In genomic region chr13:85864963-85865530, GRCh38 we compare ENCODE assay signal across 12 cellular contexts.
DNase-seq lines count a peak whose midpoint lies in the region; ATAC-seq and TF ChIP-seq lines count a peak whose summit lies in the region.
"Had no signal": no experiment of that assay in that cellular context is flagged by ENCODE, and none has a peak within 500 bp of the region (broad histone marks: within the 10 kb centered on the region; RNA-seq: fewer than 3 reads in every experiment).

No MANE protein-coding gene starts in this region.

- ATAC-seq in lower lobe of right lung (no peak), HG03135 (IDR thresholded peaks at IDR 0.05; ENCODE audit: unreplicated experiment) (no peak)

- H3K27me3 ChIP-seq in lower lobe of right lung (ENCODE audit: low read depth) = no peaks in the 10 kb centered on the region

- no peaks in the 10 kb centered on the region for H3K9me3 ChIP-seq in lower lobe of right lung

- no peaks in the 10 kb centered on the region for H3K36me3 ChIP-seq in lower lobe of right lung

- H3K9me3 Mint-ChIP-seq in osteocyte (ENCODE audit: unreplicated experiment) = no peaks in the 10 kb centered on the region

- peak; percentile 54 for TF ChIP-seq CTCF in osteocyte (IDR thresholded peaks at IDR 0.05)
- TF ChIP-seq CTCF in lower lobe of right lung (IDR thresholded peaks at IDR 0.05) = no peak

- H3K27ac Mint-ChIP-seq in osteocyte (ENCODE audit: unreplicated experiment) = no peak overlapping the region

- peak; percentile 26 for DNase-seq in DMS 273 (lab: John Stamatoyannopoulos, UW; ENCODE audit: unreplicated experiment)
- DNase-seq in DMS 273 treated with DMSO at 0.1 percent for 48 hours (lab: John Stamatoyannopoulos, UW) = no peak
- peak; percentile 12 for DNase-seq in NCI-H226
- DNase-seq in cerebellar cortex (ENCODE audit: low spot score) = peak; percentile 21
- no peak for DNase-seq in osteocyte (ENCODE audit: extremely low spot score, unreplicated experiment)
- no peak for DNase-seq in lower lobe of right lung
- DNase-seq in NCI-H1048 (lab: John Stamatoyannopoulos, UW) = no peak
- DNase-seq: 8988T; activated T-cell treated with anti-CD3 and anti-CD28 coated beads, Interleukin-2, amount 50 U/mL, for 1 hour; NCI-H1092 treated with DMSO at 0.1 percent for 48 hours; stimulated activated CD4-positive, alpha-beta T cell treated with anti-CD3 and anti-CD28 coated beads, Interleukin-12 subunit alpha, Interleukin-12 subunit beta, amount 100 ng/mL, for 4 hours had no signal

- no peak overlapping the region for H3K4me3 ChIP-seq in lower lobe of right lung

- peaks cover 6% of the 10 kb centered on the region for H3K27me3 Mint-ChIP-seq in osteocyte (ENCODE audit: unreplicated experiment)

- intact Hi-C loops in lower lobe of right lung (cut with DNase I) = no loop called here

- H3K4me1 ChIP-seq in lower lobe of right lung = no peaks in the 10 kb centered on the region

- H3K4me3 Mint-ChIP-seq in osteocyte (ENCODE audit: unreplicated experiment) = no peak overlapping the region

- no peaks in the 10 kb centered on the region for H3K4me1 Mint-ChIP-seq in osteocyte (ENCODE audit: unreplicated experiment)

- H3K36me3 Mint-ChIP-seq in osteocyte (ENCODE audit: unreplicated experiment) = no peaks in the 10 kb centered on the region

- H3K27ac ChIP-seq in lower lobe of right lung = no peak overlapping the region

Comparison
In these comparisons a context has a peak if more than half of its experiments do, and no peak if none do; other contexts are left out.
1. DNase-seq: peak in DMS 273 (single experiment), NCI-H226 (single experiment) and cerebellar cortex (single experiment); none in DMS 273 treated with DMSO at 0.1 percent for 48 hours (single experiment), osteocyte (single experiment), lower lobe of right lung (single experiment) and NCI-H1048 (single experiment).